Comparison of ENCODE assay signal across 8 cellular contexts in genomic region chr17:29579866-29580771, GRCh38. TPM values are rescaled to one million over a fixed set of nuclear protein-coding genes. Genes with fewer than 3 reads are reported as not detected.
A peak's percentile ranks its signal among the peaks of the same experiment; 100 is the strongest.
DNase-seq lines count a peak whose midpoint lies in the region; ATAC-seq and TF ChIP-seq lines count a peak whose summit lies in the region.

No MANE protein-coding gene starts in this region.

- H3K4me1 Mint-ChIP-seq in CD8-positive, alpha-beta memory T cell: peaks cover 17 to 23% (median 17%) of the 10 kb centered on the region in 3 donors
- H3K4me1 Mint-ChIP-seq in natural killer cell: peaks cover 9 to 24% of the 10 kb centered on the region in 2 donors

- H3K36me3 Mint-ChIP-seq in CD8-positive, alpha-beta memory T cell: peaks cover 0 to 70% (median 4%) of the 10 kb centered on the region in 3 donors
- no peaks in the 10 kb centered on the region for H3K36me3 Mint-ChIP-seq in natural killer cell

- peak overlapping the region in 3 of 7 donors; percentile 6 to 51 (median 11) for H3K4me3 Mint-ChIP-seq in CD8-positive, alpha-beta memory T cell
- H3K4me3 Mint-ChIP-seq in natural killer cell: no peak overlapping the region

- POLR2A ChIA-PET in CD8-positive, alpha-beta memory T cell (lab: Charles Lee): interaction anchor here (2.5 kb wide), 1 partner anchor 37 kb away, joined by 10 read pairs; no protein-coding TSS in a partner anchor

- H3K27me3 Mint-ChIP-seq in CD8-positive, alpha-beta memory T cell: peaks cover 0 to 2% of the 10 kb centered on the region in 2 donors
- H3K27me3 Mint-ChIP-seq in natural killer cell (ENCODE audit: low read depth in 2 of 2): no peaks in the 10 kb centered on the region

- intact Hi-C loops in natural killer cell (cut with micrococcal nuclease) (loop anchor here (1.0 kb wide), 5 partner anchors 9 to 441 kb away; partner anchors contain the start of gene GIT1), stomach (cut with DNase I; ENCODE audit: low total_unique reads) (no loop called here)

- peaks cover 3% of the 10 kb centered on the region for H3K36me3 ChIP-seq in CD8-positive, alpha-beta memory T cell (ENCODE audit: insufficient read depth, low read length)
- H3K36me3 ChIP-seq in OCI-LY3 (replicated peaks; ENCODE audit: low read depth, low read length): peaks cover 51% of the 10 kb centered on the region
- H3K36me3 ChIP-seq in esophagus (ENCODE audit: control insufficient read depth in 2 of 2, insufficient read depth in 2 of 2, low read length in 1 of 2): peaks cover 6 to 54% of the 10 kb centered on the region in 2 donors
- peaks cover 43 to 77% (median 75%) of the 10 kb centered on the region in 4 donors for H3K36me3 ChIP-seq in stomach

- CTCF ChIA-PET in CD8-positive, alpha-beta memory T cell (lab: Charles Lee): interaction anchor here (1.0 to 26.2 kb wide), 9 partner anchors 12 to 350 kb away, joined by 3 to 436 read pairs (median 7); partner anchors contain the start of genes ABHD15, ANKRD13B, SSH2 and TP53I13

- H3K79me2 ChIP-seq in OCI-LY3 (ENCODE audit: low read length): peaks cover 22% of the 10 kb centered on the region

- peak; percentile 83 to 92 (median 86) for DNase-seq in CD8-positive, alpha-beta memory T cell
- DNase-seq in HUDEP-2 (lab: John Stamatoyannopoulos, UW; ENCODE audit: unreplicated experiment in 76 of 76) (peak in 70 of 76 experiments; percentile 11 to 87 (median 69)), activated T-cell treated with anti-CD3 and anti-CD28 coated beads for 48 hours (ENCODE audit: low read depth) (peak; percentile 84), natural killer cell (peak; percentile 85), stomach (peak; percentile 89)

- peak overlapping the region; percentile 46 to 93 (median 87) for H3K27ac Mint-ChIP-seq in CD8-positive, alpha-beta memory T cell
- H3K27ac Mint-ChIP-seq in natural killer cell: peak overlapping the region; percentile 37 to 52

- H3K27ac ChIP-seq in CD8-positive, alpha-beta memory T cell (ENCODE audit: low read depth, low read length): no peak overlapping the region
- H3K27ac ChIP-seq in OCI-LY3 (ENCODE audit: low read length) (peak overlapping the region; percentile 57), esophagus (ENCODE audit: low read depth in 2 of 2, low read length in 1 of 2) (peak overlapping the region; percentile 1 to 27), stomach (peak overlapping the region in 1 of 5 donors; percentile 30)

- no peak for TF ChIP-seq POLR2A in stomach (IDR thresholded peaks at IDR 0.05)

- H3K27me3 ChIP-seq in CD8-positive, alpha-beta memory T cell (ENCODE audit: insufficient read depth, low read length, poor library complexity, severe bottlenecking): no peaks in the 10 kb centered on the region
- H3K27me3 ChIP-seq in OCI-LY3 (ENCODE audit: low read depth, low read length): no peaks in the 10 kb centered on the region
- H3K27me3 ChIP-seq in esophagus (ENCODE audit: control insufficient read depth in 1 of 2, insufficient read depth in 2 of 2, low read length in 2 of 2): no peaks in the 10 kb centered on the region
- no peaks in the 10 kb centered on the region for H3K27me3 ChIP-seq in stomach

- WGBS in esophagus, 2 donors: 55 to 57% methylated on average over 15 of the region's 15 CpGs
- WGBS in stomach, 5 donors: 59 to 62% (median 60%) methylated on average over 13 to 15 of the region's 15 CpGs

- H3K4me3 ChIP-seq in CD8-positive, alpha-beta memory T cell (ENCODE audit: low read length): no peak overlapping the region
- H3K4me3 ChIP-seq in OCI-LY3 (ENCODE audit: low read length): no peak overlapping the region
- no peak overlapping the region for H3K4me3 ChIP-seq in esophagus (ENCODE audit: low read depth in 1 of 2, low read length in 2 of 2)
- H3K4me3 ChIP-seq in stomach: no peak overlapping the region

- H3K9ac ChIP-seq in OCI-LY3 (ENCODE audit: low read length): no peak overlapping the region; the same call in 1 of the 2 replicates

- H4K20me1 ChIP-seq in OCI-LY3 (ENCODE audit: insufficient read depth, low read length): no peaks in the 10 kb centered on the region; the same call in 1 of the 2 replicates

- no peak for TF ChIP-seq EP300 in stomach (IDR thresholded peaks at IDR 0.05)

- TF ChIP-seq CTCF in OCI-LY3 (IDR thresholded peaks at IDR 0.05; ENCODE audit: low read depth, low read length) (peak; percentile 93), natural killer cell (IDR thresholded peaks at IDR 0.05) (peak; percentile 85), stomach (IDR thresholded peaks at IDR 0.05) (peak in 5 of 7 experiments; percentile 73 to 93 (median 89))

- ATAC-seq in GM19468 (IDR thresholded peaks at IDR 0.05; ENCODE audit: extremely low read depth, unreplicated experiment) (peak; percentile 56), natural killer cell (peak; percentile 97 to 99 (median 99))

- peaks cover 17% of the 10 kb centered on the region for H3K4me1 ChIP-seq in CD8-positive, alpha-beta memory T cell (ENCODE audit: insufficient read depth, low read length)
- H3K4me1 ChIP-seq in OCI-LY3 (ENCODE audit: low read length): peaks cover 15% of the 10 kb centered on the region
- peaks cover 7 to 29% of the 10 kb centered on the region in 2 donors for H3K4me1 ChIP-seq in esophagus (ENCODE audit: control insufficient read depth in 2 of 2, insufficient read depth in 2 of 2, low read length in 1 of 2)
- peaks cover 0 to 37% (median 26%) of the 10 kb centered on the region in 4 donors for H3K4me1 ChIP-seq in stomach

- no peak overlapping the region for H2AFZ ChIP-seq in OCI-LY3 (ENCODE audit: low read depth, low read length)

- H3K4me2 ChIP-seq in OCI-LY3 (ENCODE audit: low read length): 0 out of 2 replicates have a peak overlapping the region, but pooled peaks have one; percentile 5

- H3K9me3 Mint-ChIP-seq in CD8-positive, alpha-beta memory T cell: no peaks in the 10 kb centered on the region
- no peaks in the 10 kb centered on the region for H3K9me3 Mint-ChIP-seq in natural killer cell

- H3K9me3 ChIP-seq in CD8-positive, alpha-beta memory T cell (ENCODE audit: low read length): no peaks in the 10 kb centered on the region
- H3K9me3 ChIP-seq in OCI-LY3 (ENCODE audit: insufficient read depth, low read length): no peaks in the 10 kb centered on the region
- H3K9me3 ChIP-seq in esophagus (ENCODE audit: control insufficient read depth in 2 of 2, insufficient read depth in 1 of 2, low read depth in 1 of 2, low read length in 1 of 2): no peaks in the 10 kb centered on the region
- H3K9me3 ChIP-seq in stomach: no peaks in the 10 kb centered on the region

RNA-seq across cellular contexts. Expression of gene GIT1, which starts 9.3 kb away (rescaled TPM):
- total RNA-seq in CD8-positive, alpha-beta memory T cell: 10 to 100 TPM; 69.7 to 69.8 TPM
- polyA plus RNA-seq in CD8-positive, alpha-beta memory T cell: 25.7 TPM
- 10 to 100 TPM; 22.6 to 30.2 TPM for polyA plus RNA-seq in esophagus
- total RNA-seq in natural killer cell: 10 to 100 TPM; 39.4 to 61.4 (median 54.6) TPM
- total RNA-seq in stomach: 10 to 100 TPM; 23.7 to 67.2 (median 34.3) TPM
- polyA plus RNA-seq in stomach: 10 to 100 TPM; 17.7 to 26.4 (median 18.9) TPM

RNA-seq across cellular contexts. Expression of gene TP53I13, which starts 11.6 kb away (rescaled TPM):
- 10 to 100 TPM; 71.3 to 75.5 TPM for total RNA-seq in CD8-positive, alpha-beta memory T cell
- polyA plus RNA-seq in CD8-positive, alpha-beta memory T cell: 33.1 TPM
- polyA plus RNA-seq in esophagus: 10 to 100 TPM; 30.1 to 43.7 TPM
- total RNA-seq in natural killer cell: 100 to 1,000 TPM; 122 to 148 (median 148) TPM
- total RNA-seq in stomach: 100 to 1,000 TPM in 1 of 5 donors, 10 to 100 TPM in 4; 27.7 to 299 (median 79.5) TPM
- polyA plus RNA-seq in stomach: 10 to 100 TPM; 39.7 to 83.0 (median 46.0) TPM

RNA-seq across cellular contexts. Expression of gene ANKRD13B, which starts 12.8 kb away (rescaled TPM):
- 10 to 100 TPM; 20.8 to 21.8 TPM for total RNA-seq in CD8-positive, alpha-beta memory T cell
- 0.35 TPM for polyA plus RNA-seq in CD8-positive, alpha-beta memory T cell
- polyA plus RNA-seq in esophagus (1 to 10 TPM; 3.5 to 6.5 TPM), stomach (1 to 10 TPM; 2.6 to 4.2 (median 2.9) TPM)
- total RNA-seq in natural killer cell (1 to 10 TPM; 2.3 to 6.6 (median 4.0) TPM), stomach (10 to 100 TPM in 1 of 5 donors, 1 to 10 TPM in 3, not detected in 1; 1.8 to 12.3 (median 5.6) TPM)

RNA-seq across cellular contexts. Expression of gene ABHD15, which starts 13.3 kb away (rescaled TPM):
- total RNA-seq in CD8-positive, alpha-beta memory T cell: 10 to 100 TPM; 18.3 to 19.3 TPM
- polyA plus RNA-seq in CD8-positive, alpha-beta memory T cell: 22.6 TPM
- polyA plus RNA-seq in esophagus (1 to 10 TPM; 2.6 to 3.0 TPM), stomach (1 to 10 TPM; 3.1 to 5.0 (median 3.7) TPM)
- total RNA-seq in natural killer cell (10 to 100 TPM; 31.7 to 33.8 (median 33.1) TPM), stomach (10 to 100 TPM in 2 of 5 donors, 1 to 10 TPM in 2, under 1 TPM in 1; 0.58 to 17.4 (median 9.9) TPM)

RNA-seq across cellular contexts. Expression of gene CORO6, which starts 42.6 kb away (rescaled TPM):
- 1 to 10 TPM; 2.5 to 2.9 TPM for total RNA-seq in CD8-positive, alpha-beta memory T cell
- 0.17 TPM for polyA plus RNA-seq in CD8-positive, alpha-beta memory T cell
- polyA plus RNA-seq in esophagus (10 to 100 TPM; 12.6 to 22.5 TPM), stomach (10 to 100 TPM in 1 of 3 donors, 1 to 10 TPM in 2; 1.1 to 17.5 (median 1.4) TPM)
- total RNA-seq in natural killer cell (10 to 100 TPM in 1 of 3 donors, 1 to 10 TPM in 2; 2.4 to 18.7 (median 3.9) TPM), stomach (10 to 100 TPM in 4 of 5 donors, 1 to 10 TPM in 1; 6.4 to 53.1 (median 20.6) TPM)
